ENCODE assay signal across 18 cellular contexts in the genomic region with DNA sequence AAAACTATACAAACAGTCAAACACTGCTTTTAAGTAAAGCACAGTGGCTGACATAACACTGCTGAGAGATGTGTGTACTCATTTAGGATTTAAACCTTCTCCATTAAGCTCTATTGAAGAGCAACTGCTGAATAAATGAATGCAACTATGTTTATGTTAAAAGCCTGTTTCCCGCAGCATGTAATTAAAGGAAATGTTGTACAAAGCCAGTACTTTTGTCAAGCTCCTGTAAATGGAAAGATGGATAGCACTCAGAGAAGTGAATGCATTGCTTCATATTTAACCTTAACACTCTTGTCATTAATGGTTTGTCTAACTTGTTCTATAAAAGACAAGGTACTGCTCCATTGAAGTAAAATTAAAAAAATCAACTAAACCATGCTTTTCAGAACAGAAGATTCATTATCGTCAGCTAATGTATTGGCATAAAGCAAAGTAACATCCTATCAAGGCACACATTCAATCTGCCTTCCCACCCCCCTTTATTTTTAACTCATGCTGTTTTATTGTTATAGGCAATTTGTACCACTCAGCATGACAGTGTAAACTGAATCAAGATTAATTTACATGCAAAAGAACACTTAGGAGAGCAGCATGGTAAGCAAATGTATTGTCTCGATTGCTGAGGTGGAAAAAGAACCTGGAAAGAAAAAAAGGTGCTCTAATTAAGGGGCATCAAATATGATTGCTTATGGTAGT.
DNase-seq lines count a peak whose midpoint lies in the region; ATAC-seq, FAIRE-seq and TF ChIP-seq lines count a peak whose summit lies in the region.
"Had no signal": no experiment of that assay in that cellular context is flagged by ENCODE, and none has a peak within 500 bp of the region (broad histone marks: within the 10 kb centered on the region; RNA-seq: fewer than 3 reads in every experiment).

No MANE protein-coding gene starts in this region.

- H3K4me1 ChIP-seq in K562 (replicated peaks in 1 of 2; ENCODE audit: control insufficient read depth in 2 of 2, insufficient read depth in 2 of 2, low read length in 2 of 2) (no peaks in the 10 kb centered on the region), breast epithelium (no peaks in the 10 kb centered on the region)
- no peaks in the 10 kb centered on the region for H3K4me1 ChIP-seq in naive thymus-derived CD4-positive, alpha-beta T cell (ENCODE audit: control insufficient read depth in 2 of 2, insufficient read depth in 2 of 2, low read length in 2 of 2)
- H3K4me1 ChIP-seq: BLaER1 had no signal

- H3K9me3 ChIP-seq in K562 (replicated peaks; ENCODE audit: control insufficient read depth, insufficient read depth, low read depth, low read length) (no peaks in the 10 kb centered on the region), breast epithelium (no peaks in the 10 kb centered on the region)
- H3K9me3 ChIP-seq in naive thymus-derived CD4-positive, alpha-beta T cell (ENCODE audit: control insufficient read depth in 2 of 3, low read length in 3 of 3) = no peaks in the 10 kb centered on the region
- H3K9me3 ChIP-seq: BLaER1 had no signal

- CTCF ChIA-PET in K562 (lab: Yijun Ruan, JAX; ENCODE audit: low intra/inter-chr PET ratio) = no interaction called here
- CTCF ChIA-PET in naive thymus-derived CD4-positive, alpha-beta T cell (lab: Charles Lee) = no interaction called here

- intact Hi-C loops in K562 (cut with micrococcal nuclease) = no loop called here
- intact Hi-C loops in breast epithelium (cut with DNase I; ENCODE audit: low total_unique reads) = no loop called here
- intact Hi-C loops in naive thymus-derived CD4-positive, alpha-beta T cell (cut with micrococcal nuclease) = no loop called here

- FAIRE-seq in K562 (lab: Jason Lieb, UNC) = peak; percentile 66

- no peak overlapping the region for H3K4me3 ChIP-seq in K562
- H3K4me3 ChIP-seq in breast epithelium = no peak overlapping the region
- no peak overlapping the region for H3K4me3 ChIP-seq in naive thymus-derived CD4-positive, alpha-beta T cell (ENCODE audit: low read length)
- H3K4me3 ChIP-seq: BLaER1 had no signal

- no peaks in the 10 kb centered on the region for H3K4me1 Mint-ChIP-seq in naive thymus-derived CD4-positive, alpha-beta T cell
- H3K4me1 Mint-ChIP-seq: stimulated activated effector memory CD8-positive, alpha-beta T cell treated with anti-CD3 and anti-CD28 coated beads, Interleukin-12 subunit alpha, Interleukin-12 subunit beta, amount 100 ng/mL, for 72 hours had no signal

- H3K36me3 ChIP-seq in K562 (ENCODE audit: control insufficient read depth, insufficient read depth, low read length) = no peaks in the 10 kb centered on the region
- no peaks in the 10 kb centered on the region for H3K36me3 ChIP-seq in breast epithelium
- H3K36me3 ChIP-seq in naive thymus-derived CD4-positive, alpha-beta T cell (ENCODE audit: control insufficient read depth in 2 of 3, insufficient read depth in 3 of 3, low read length in 3 of 3) = peaks cover 0 to 5% (median 0%) of the 10 kb centered on the region in 3 experiments

- ATAC-seq in K562 (no peak), HG02678 (IDR thresholded peaks at IDR 0.05; ENCODE audit: unreplicated experiment) (no peak)
- no peak for ATAC-seq in naive thymus-derived CD4-positive, alpha-beta T cell
- ATAC-seq: activated CD8-positive, alpha-beta T cell treated with anti-CD3 and anti-CD28 coated beads, Interleukin-2, amount 10 ng/mL, durations not matched to agents 7 days and 5 days; activated naive CD4-positive, alpha-beta T cell treated with anti-CD3 and anti-CD28 coated beads, Interleukin-2, amount 50 U/mL, for 72 hours; activated T-cell treated with anti-CD3 and anti-CD28 coated beads, Interleukin-2, amount 50 U/mL, for 4 hours; stimulated activated effector memory CD8-positive, alpha-beta T cell treated with anti-CD3 and anti-CD28 coated beads, Interleukin-12 subunit alpha, Interleukin-12 subunit beta, amount 100 ng/mL, for 72 hours; T-helper 17 cell had no signal

- no peaks in the 10 kb centered on the region for H3K79me2 ChIP-seq in K562 (ENCODE audit: control insufficient read depth, insufficient read depth, low read length)

- H3K27me3 Mint-ChIP-seq in naive thymus-derived CD4-positive, alpha-beta T cell = no peaks in the 10 kb centered on the region
- H3K27me3 Mint-ChIP-seq: T-helper 17 cell had no signal

- TF ChIP-seq CTCF in K562 (IDR thresholded peaks at IDR 0.05 in 2 of 3, conservative IDR thresholded peaks at IDR 0.05 in 1 of 3; ENCODE audit: insufficient read depth in 2 of 3, low read depth in 1 of 3, low read length in 3 of 3) (no peak), breast epithelium (IDR thresholded peaks at IDR 0.05) (no peak)

- H3K4me2 ChIP-seq in K562 (ENCODE audit: insufficient read depth, low read length) = no peak overlapping the region
- H3K4me2 ChIP-seq: BLaER1 had no signal

- no peak for TF ChIP-seq RAD21 in K562 (CRISPR knock-in tag; conservative IDR thresholded peaks at IDR 0.05 in 1 of 2, IDR thresholded peaks at IDR 0.05 in 1 of 2)

- TF ChIP-seq POLR2A in K562 (conservative IDR thresholded peaks at IDR 0.05) (no peak), breast epithelium (IDR thresholded peaks at IDR 0.05) (no peak)

- in situ Hi-C loops in K562 (cut with MboI) = no loop called here

- no TSS peak for BruUV-seq in K562 (replicated peaks; lab: Mats Ljungman, UMichigan)

- TF ChIP-seq EP300 in K562 (IDR thresholded peaks at IDR 0.05; ENCODE audit: low read length) = no peak

- no peak overlapping the region for H3K4me3 Mint-ChIP-seq in naive thymus-derived CD4-positive, alpha-beta T cell
- H3K4me3 Mint-ChIP-seq: activated CD8-positive, alpha-beta T cell treated with anti-CD3 and anti-CD28 coated beads, Interleukin-2, amount 10 ng/mL, durations not matched to agents 7 days and 5 days; activated T-cell treated with anti-CD3 and anti-CD28 coated beads, Interleukin-2, amount 50 U/mL, for 4 hours; stimulated activated effector memory CD8-positive, alpha-beta T cell treated with anti-CD3 and anti-CD28 coated beads, Interleukin-12 subunit alpha, Interleukin-12 subunit beta, amount 100 ng/mL, for 72 hours; T-helper 17 cell had no signal

- H3K36me3 Mint-ChIP-seq in naive thymus-derived CD4-positive, alpha-beta T cell = peaks cover 0 to 43% (median 5%) of the 10 kb centered on the region in 5 donors
- H3K36me3 Mint-ChIP-seq: activated naive CD4-positive, alpha-beta T cell treated with anti-CD3 and anti-CD28 coated beads, Interleukin-2, amount 50 U/mL, for 72 hours; stimulated activated effector memory CD8-positive, alpha-beta T cell treated with anti-CD3 and anti-CD28 coated beads, Interleukin-12 subunit alpha, Interleukin-12 subunit beta, amount 100 ng/mL, for 72 hours had no signal

- no peaks in the 10 kb centered on the region for H3K9me3 Mint-ChIP-seq in naive thymus-derived CD4-positive, alpha-beta T cell
- H3K9me3 Mint-ChIP-seq: activated naive CD4-positive, alpha-beta T cell treated with anti-CD3 and anti-CD28 coated beads, Interleukin-2, amount 50 U/mL, for 72 hours; activated T-cell treated with anti-CD3 and anti-CD28 coated beads, Interleukin-2, amount 50 U/mL, for 4 hours; stimulated activated effector memory CD8-positive, alpha-beta T cell treated with anti-CD3 and anti-CD28 coated beads, Interleukin-12 subunit alpha, Interleukin-12 subunit beta, amount 100 ng/mL, for 72 hours had no signal

- H3K27ac Mint-ChIP-seq in naive thymus-derived CD4-positive, alpha-beta T cell = no peak overlapping the region
- H3K27ac Mint-ChIP-seq: activated CD8-positive, alpha-beta T cell treated with anti-CD3 and anti-CD28 coated beads, Interleukin-2, amount 10 ng/mL, durations not matched to agents 7 days and 5 days; activated naive CD4-positive, alpha-beta T cell treated with anti-CD3 and anti-CD28 coated beads, Interleukin-2, amount 50 U/mL, for 72 hours; stimulated activated effector memory CD8-positive, alpha-beta T cell treated with anti-CD3 and anti-CD28 coated beads, Interleukin-12 subunit alpha, Interleukin-12 subunit beta, amount 100 ng/mL, for 72 hours; T-helper 17 cell had no signal

- no peaks in the 10 kb centered on the region for H4K20me1 ChIP-seq in K562 (replicated peaks; ENCODE audit: control insufficient read depth, insufficient read depth, low read length)
- H4K20me1 ChIP-seq: BLaER1 had no signal

- H3K9me1 ChIP-seq in K562 (ENCODE audit: control insufficient read depth, insufficient read depth, low read length) = no peaks in the 10 kb centered on the region

- POLR2A ChIA-PET in K562 (lab: Yijun Ruan, JAX) = interaction anchor here (0.8 kb wide), 1 partner anchor 32 kb away, joined by 3 read pairs; no protein-coding TSS in a partner anchor
- POLR2A ChIA-PET in naive thymus-derived CD4-positive, alpha-beta T cell (lab: Charles Lee) = no interaction called here

- H3K27ac ChIP-seq in K562 (ENCODE audit: extremely low read depth, low read depth, low read length) (no peak overlapping the region), breast epithelium (no peak overlapping the region)
- no peak overlapping the region for H3K27ac ChIP-seq in naive thymus-derived CD4-positive, alpha-beta T cell (ENCODE audit: low read depth, low read length)
- H3K27ac ChIP-seq: BLaER1 had no signal

- no peaks in the 10 kb centered on the region for H3K27me3 ChIP-seq in K562 (ENCODE audit: control insufficient read depth in 2 of 2, insufficient read depth in 2 of 2, low read length in 2 of 2)
- H3K27me3 ChIP-seq in breast epithelium = no peaks in the 10 kb centered on the region
- H3K27me3 ChIP-seq in naive thymus-derived CD4-positive, alpha-beta T cell (ENCODE audit: control insufficient read depth in 2 of 2, insufficient read depth in 2 of 2, low read length in 2 of 2) = no peaks in the 10 kb centered on the region
- H3K27me3 ChIP-seq: BLaER1 had no signal

- peak; percentile 33 for DNase-seq in NCI-H510A treated with DMSO at 0.1 percent for 48 hours (lab: John Stamatoyannopoulos, UW)
- no peak for DNase-seq in NCI-H510A (lab: John Stamatoyannopoulos, UW)
- DNase-seq in NCI-H2081 treated with DMSO at 0.1 percent for 48 hours (lab: John Stamatoyannopoulos, UW) = peak; percentile 98
- DNase-seq in K562 (ENCODE audit: extremely low read depth in 1 of 4, low spot score in 3 of 4) = no peak
- no peak for DNase-seq in breast epithelium (ENCODE audit: low spot score in 2 of 2)
- DNase-seq in naive thymus-derived CD4-positive, alpha-beta T cell = no peak
- no peak for DNase-seq in 8988T
- DNase-seq: activated CD8-positive, alpha-beta T cell treated with anti-CD3 and anti-CD28 coated beads, Interleukin-2, amount 10 ng/mL, durations not matched to agents 7 days and 5 days; activated T-cell treated with anti-CD3 and anti-CD28 coated beads, Interleukin-2, amount 50 U/mL, for 4 hours; hippocampal formation; NCI-H446; OCI-M1; stimulated activated CD4-positive, alpha-beta T cell treated with anti-CD3 and anti-CD28 coated beads, Interleukin-15, amount 100 ng/mL, for 24 hours; T-helper 17 cell had no signal

- H3K9ac ChIP-seq in K562 (ENCODE audit: insufficient read depth in 1 of 2, low read depth in 2 of 2, low read length in 2 of 2) = no peak overlapping the region
- H3K9ac ChIP-seq: BLaER1 had no signal

- H2AFZ ChIP-seq in K562 (ENCODE audit: low read depth, low read length) = no peak overlapping the region

- WGBS in K562 (ENCODE audit: insufficient coverage, low coverage, missing lambda C conversion rate) = 82% methylated on average over 3 of the region's 3 CpGs

TF ChIP-seq in K562, 482 proteins besides CTCF, POLR2A, EP300 and RAD21 (continues in another document):
- TF ChIP-seq JUN (IDR thresholded peaks at IDR 0.05; ENCODE audit: borderline replicate concordance, low read depth, low read length) = no peak
- TF ChIP-seq JUN (CRISPR knock-in tag; IDR thresholded peaks at IDR 0.05; ENCODE audit: borderline replicate concordance) = no peak

Comparison
In these comparisons a context has a peak if more than half of its experiments do, and no peak if none do; other contexts are left out.
1. DNase-seq: peak in NCI-H510A treated with DMSO at 0.1 percent for 48 hours (single experiment) and NCI-H2081 treated with DMSO at 0.1 percent for 48 hours (single experiment); none in NCI-H510A (single experiment), K562 (0 of 4), breast epithelium (0 of 2), naive thymus-derived CD4-positive, alpha-beta T cell (0 of 9) and 8988T (single experiment).